ENCODE assay signal across 3 cellular contexts in genomic region chr11:102485095-102485722, GRCh38.
TF ChIP-seq lines count a peak whose summit lies in the region.

No MANE protein-coding gene starts in this region.

TF ChIP-seq in GM12891, 5 proteins besides CTCF, POLR2A, EP300 and RAD21:
- TF ChIP-seq POLR2AphosphoS5 (IDR thresholded peaks at IDR 0.05; ENCODE audit: low read depth, low read length) (no peak), SPI1 (IDR thresholded peaks at IDR 0.05; ENCODE audit: low read depth, low read length) (no peak), TAF1 (IDR thresholded peaks at IDR 0.05; ENCODE audit: low read depth, low read length) (no peak), POU2F2 (IDR thresholded peaks at IDR 0.05; ENCODE audit: low read depth, low read length) (no peak), PAX5 (IDR thresholded peaks at IDR 0.05; ENCODE audit: insufficient read depth, low read length, severe bottlenecking) (no peak)

TF ChIP-seq in endothelial cell of umbilical vein, 7 proteins besides CTCF, POLR2A, EP300 and RAD21:
- no peak for TF ChIP-seq JUN (IDR thresholded peaks at IDR 0.05; ENCODE audit: borderline replicate concordance, insufficient read depth, insufficient read length, low read depth)
- TF ChIP-seq POLR2AphosphoS5 (IDR thresholded peaks at IDR 0.05; ENCODE audit: insufficient read depth, low read depth, low read length), result no peak
- no peak for TF ChIP-seq GATA2 (IDR thresholded peaks at IDR 0.05; ENCODE audit: insufficient read depth, insufficient read length, low read depth, low read length)
- TF ChIP-seq FOS (IDR thresholded peaks at IDR 0.05; ENCODE audit: borderline replicate concordance, insufficient read depth, low read length), result peak; percentile 57
- no peak for TF ChIP-seq MAX (IDR thresholded peaks at IDR 0.05; ENCODE audit: insufficient read depth, insufficient read length)
- TF ChIP-seq EZH2 (IDR thresholded peaks at IDR 0.05; ENCODE audit: borderline replicate concordance, low read depth, low read length, severe bottlenecking), result no peak

TF ChIP-seq in HepG2, 621 proteins besides CTCF, POLR2A, EP300 and RAD21 (continues in another document):
- TF ChIP-seq NKX3-1 (CRISPR knock-in tag; IDR thresholded peaks at IDR 0.05) (0 out of 2 replicates have a peak, but pooled peaks have one; percentile 23), SOX13 (IDR thresholded peaks at IDR 0.05) (no peak), SOX13 (CRISPR knock-in tag; conservative IDR thresholded peaks at IDR 0.05 in 1 of 2, IDR thresholded peaks at IDR 0.05 in 1 of 2) (peak in 1 of 2 experiments; percentile 41; a peak in 1 of 4 replicates), SAP130 (CRISPR knock-in tag; IDR thresholded peaks at IDR 0.05; ENCODE audit: low read depth) (peak; percentile 50; the same call in 1 of the 2 replicates), RXRB (CRISPR knock-in tag; IDR thresholded peaks at IDR 0.05; ENCODE audit: borderline replicate concordance) (peak; percentile 79), SP5 (CRISPR knock-in tag; IDR thresholded peaks at IDR 0.05; ENCODE audit: borderline replicate concordance, low read depth) (0 out of 2 replicates have a peak, but pooled peaks have one; percentile 27), ATF2 (CRISPR knock-in tag; IDR thresholded peaks at IDR 0.05) (0 out of 2 replicates have a peak, but pooled peaks have one; percentile 13), KDM6A (CRISPR knock-in tag; IDR thresholded peaks at IDR 0.05; ENCODE audit: low read depth) (peak; percentile 10; the same call in 1 of the 2 replicates), DMTF1 (CRISPR knock-in tag; IDR thresholded peaks at IDR 0.05) (no peak), NFIC (IDR thresholded peaks at IDR 0.05; ENCODE audit: low read length) (peak; percentile 40; the same call in 1 of the 2 replicates), MEF2D (CRISPR knock-in tag; IDR thresholded peaks at IDR 0.05) (0 out of 2 replicates have a peak, but pooled peaks have one; percentile 49), HNF4A (CRISPR knock-in tag; IDR thresholded peaks at IDR 0.05) (peak; percentile 60), MED1 (CRISPR knock-in tag; IDR thresholded peaks at IDR 0.05) (peak; percentile 49; the same call in 1 of the 2 replicates), ZNF292 (CRISPR knock-in tag; IDR thresholded peaks at IDR 0.05; ENCODE audit: borderline replicate concordance, low read depth) (0 out of 2 replicates have a peak, but pooled peaks have one; percentile 28), SIX1 (CRISPR knock-in tag; IDR thresholded peaks at IDR 0.05; ENCODE audit: borderline replicate concordance) (peak; percentile 40; the same call in 1 of the 2 replicates), ARID3A (IDR thresholded peaks at IDR 0.05; ENCODE audit: low read depth, low read length) (no peak; the same call in 1 of the 2 replicates), ZMAT3 (CRISPR knock-in tag; conservative IDR thresholded peaks at IDR 0.05) (no peak), RARA (CRISPR knock-in tag; IDR thresholded peaks at IDR 0.05) (peak; percentile 93), FOSL2 (CRISPR knock-in tag; IDR thresholded peaks at IDR 0.05) (peak; percentile 51; the same call in 1 of the 2 replicates), ZNF652 (CRISPR knock-in tag; IDR thresholded peaks at IDR 0.05; ENCODE audit: borderline replicate concordance, low read depth) (no peak), MXI1 (IDR thresholded peaks at IDR 0.05; ENCODE audit: borderline replicate concordance, low read depth, low read length) (no peak), ZMYM4 (CRISPR knock-in tag; IDR thresholded peaks at IDR 0.05) (0 out of 2 replicates have a peak, but pooled peaks have one; percentile 23), PAXIP1 (CRISPR knock-in tag; conservative IDR thresholded peaks at IDR 0.05) (peak; percentile 69), PPARG (CRISPR knock-in tag; conservative IDR thresholded peaks at IDR 0.05) (0 out of 2 replicates have a peak, but pooled peaks have one; percentile 12), NCOA2 (CRISPR knock-in tag; IDR thresholded peaks at IDR 0.05) (peak; percentile 55), ZNF609 (CRISPR knock-in tag; IDR thresholded peaks at IDR 0.05; ENCODE audit: borderline replicate concordance) (0 out of 2 replicates have a peak, but pooled peaks have one; percentile 15), ATF4 (CRISPR knock-in tag; IDR thresholded peaks at IDR 0.05) (0 out of 4 replicates have a peak, but pooled peaks of 1 of the 2 experiments have one; percentile 40), CEBPB (IDR thresholded peaks at IDR 0.05; ENCODE audit: borderline replicate concordance, low read depth, low read length) (peak; percentile 26; the same call in 1 of the 2 replicates), HNF1A (IDR thresholded peaks at IDR 0.05; ENCODE audit: low read depth) (no peak), HNF1A (CRISPR knock-in tag; IDR thresholded peaks at IDR 0.05; ENCODE audit: borderline replicate concordance) (peak; percentile 50; the same call in 1 of the 2 replicates), RXRA (CRISPR knock-in tag; IDR thresholded peaks at IDR 0.05) (peak; percentile 34; the same call in 1 of the 2 replicates), NR2F6 (IDR thresholded peaks at IDR 0.05) (peak; percentile 52; the same call in 1 of the 2 replicates), NR2F6 (CRISPR knock-in tag; IDR thresholded peaks at IDR 0.05) (peak; percentile 29)
